Comparison of ENCODE assay signal across 2 cellular contexts in the genomic region with DNA sequence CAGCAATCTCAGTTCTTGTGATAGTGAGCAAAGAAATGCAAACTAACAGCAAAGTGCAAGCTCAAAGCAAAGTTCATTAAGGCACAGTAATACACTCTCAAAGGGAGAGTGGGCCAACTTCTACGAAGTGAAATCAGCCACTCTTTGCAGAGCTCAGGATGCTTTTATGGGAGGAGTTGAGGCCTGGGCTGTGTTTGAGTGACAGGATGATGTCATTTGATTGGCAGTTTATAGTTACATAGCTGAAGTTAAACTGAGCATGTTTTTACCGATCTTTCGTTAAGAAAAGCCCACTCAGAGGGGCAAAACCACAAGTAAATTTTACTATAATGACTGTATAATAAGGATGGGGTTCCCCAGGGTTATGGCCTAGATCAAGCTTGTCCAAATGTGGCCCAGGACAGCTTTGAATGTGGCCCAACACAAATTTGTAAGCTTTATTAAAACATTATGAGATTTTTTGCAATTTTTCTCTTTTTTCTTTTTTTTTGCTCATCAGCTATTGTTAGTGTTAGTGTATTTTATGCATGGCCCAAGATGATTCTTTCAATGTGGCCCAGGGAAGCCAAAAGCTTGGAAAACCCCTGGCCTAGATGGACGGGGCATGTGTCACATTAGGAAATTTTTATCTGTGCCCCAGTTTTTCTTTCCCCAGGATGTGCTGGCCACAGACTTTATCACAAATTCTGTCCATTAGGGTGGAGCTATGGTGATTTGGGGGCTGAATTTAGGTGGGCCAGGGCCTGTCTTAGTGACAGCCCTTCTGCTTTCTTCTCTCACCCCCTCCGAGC.
A peak's percentile ranks its signal among the peaks of the same experiment; 100 is the strongest.
TF ChIP-seq lines count a peak whose summit lies in the region.

No MANE protein-coding gene starts in this region.

TF ChIP-seq in HepG2, 621 proteins besides CTCF, POLR2A, EP300 and RAD21:
- TF ChIP-seq ATF7 (IDR thresholded peaks at IDR 0.05) (peak; percentile 59; the same call in 1 of the 2 replicates), ATF7 (CRISPR knock-in tag; IDR thresholded peaks at IDR 0.05) (no peak)
- TF ChIP-seq, protein P1, sequence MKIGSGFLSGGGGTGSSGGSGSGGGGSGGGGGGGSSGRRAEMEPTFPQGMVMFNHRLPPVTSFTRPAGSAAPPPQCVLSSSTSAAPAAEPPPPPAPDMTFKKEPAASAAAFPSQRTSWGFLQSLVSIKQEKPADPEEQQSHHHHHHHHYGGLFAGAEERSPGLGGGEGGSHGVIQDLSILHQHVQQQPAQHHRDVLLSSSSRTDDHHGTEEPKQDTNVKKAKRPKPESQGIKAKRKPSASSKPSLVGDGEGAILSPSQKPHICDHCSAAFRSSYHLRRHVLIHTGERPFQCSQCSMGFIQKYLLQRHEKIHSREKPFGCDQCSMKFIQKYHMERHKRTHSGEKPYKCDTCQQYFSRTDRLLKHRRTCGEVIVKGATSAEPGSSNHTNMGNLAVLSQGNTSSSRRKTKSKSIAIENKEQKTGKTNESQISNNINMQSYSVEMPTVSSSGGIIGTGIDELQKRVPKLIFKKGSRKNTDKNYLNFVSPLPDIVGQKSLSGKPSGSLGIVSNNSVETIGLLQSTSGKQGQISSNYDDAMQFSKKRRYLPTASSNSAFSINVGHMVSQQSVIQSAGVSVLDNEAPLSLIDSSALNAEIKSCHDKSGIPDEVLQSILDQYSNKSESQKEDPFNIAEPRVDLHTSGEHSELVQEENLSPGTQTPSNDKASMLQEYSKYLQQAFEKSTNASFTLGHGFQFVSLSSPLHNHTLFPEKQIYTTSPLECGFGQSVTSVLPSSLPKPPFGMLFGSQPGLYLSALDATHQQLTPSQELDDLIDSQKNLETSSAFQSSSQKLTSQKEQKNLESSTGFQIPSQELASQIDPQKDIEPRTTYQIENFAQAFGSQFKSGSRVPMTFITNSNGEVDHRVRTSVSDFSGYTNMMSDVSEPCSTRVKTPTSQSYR (CRISPR knock-in tag; IDR thresholded peaks at IDR 0.05; ENCODE audit: borderline replicate concordance): no peak

TF ChIP-seq in GM12878, 131 proteins besides CTCF, POLR2A, EP300 and RAD21:
- no peak for TF ChIP-seq TCF12 (IDR thresholded peaks at IDR 0.05; ENCODE audit: low read depth, low read length)
- TF ChIP-seq JUNB (IDR thresholded peaks at IDR 0.05): peak; percentile 44; the same call in 1 of the 2 replicates
- TF ChIP-seq RUNX3 (IDR thresholded peaks at IDR 0.05; ENCODE audit: low read length): peak; percentile 76
- TF ChIP-seq, protein P2, sequence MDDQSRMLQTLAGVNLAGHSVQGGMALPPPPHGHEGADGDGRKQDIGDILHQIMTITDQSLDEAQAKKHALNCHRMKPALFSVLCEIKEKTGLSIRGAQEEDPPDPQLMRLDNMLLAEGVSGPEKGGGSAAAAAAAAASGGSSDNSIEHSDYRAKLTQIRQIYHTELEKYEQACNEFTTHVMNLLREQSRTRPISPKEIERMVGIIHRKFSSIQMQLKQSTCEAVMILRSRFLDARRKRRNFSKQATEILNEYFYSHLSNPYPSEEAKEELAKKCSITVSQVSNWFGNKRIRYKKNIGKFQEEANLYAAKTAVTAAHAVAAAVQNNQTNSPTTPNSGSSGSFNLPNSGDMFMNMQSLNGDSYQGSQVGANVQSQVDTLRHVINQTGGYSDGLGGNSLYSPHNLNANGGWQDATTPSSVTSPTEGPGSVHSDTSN (IDR thresholded peaks at IDR 0.05; ENCODE audit: insufficient replicate concordance, low read depth, low read length): peak; percentile 94
- TF ChIP-seq, protein P3, sequence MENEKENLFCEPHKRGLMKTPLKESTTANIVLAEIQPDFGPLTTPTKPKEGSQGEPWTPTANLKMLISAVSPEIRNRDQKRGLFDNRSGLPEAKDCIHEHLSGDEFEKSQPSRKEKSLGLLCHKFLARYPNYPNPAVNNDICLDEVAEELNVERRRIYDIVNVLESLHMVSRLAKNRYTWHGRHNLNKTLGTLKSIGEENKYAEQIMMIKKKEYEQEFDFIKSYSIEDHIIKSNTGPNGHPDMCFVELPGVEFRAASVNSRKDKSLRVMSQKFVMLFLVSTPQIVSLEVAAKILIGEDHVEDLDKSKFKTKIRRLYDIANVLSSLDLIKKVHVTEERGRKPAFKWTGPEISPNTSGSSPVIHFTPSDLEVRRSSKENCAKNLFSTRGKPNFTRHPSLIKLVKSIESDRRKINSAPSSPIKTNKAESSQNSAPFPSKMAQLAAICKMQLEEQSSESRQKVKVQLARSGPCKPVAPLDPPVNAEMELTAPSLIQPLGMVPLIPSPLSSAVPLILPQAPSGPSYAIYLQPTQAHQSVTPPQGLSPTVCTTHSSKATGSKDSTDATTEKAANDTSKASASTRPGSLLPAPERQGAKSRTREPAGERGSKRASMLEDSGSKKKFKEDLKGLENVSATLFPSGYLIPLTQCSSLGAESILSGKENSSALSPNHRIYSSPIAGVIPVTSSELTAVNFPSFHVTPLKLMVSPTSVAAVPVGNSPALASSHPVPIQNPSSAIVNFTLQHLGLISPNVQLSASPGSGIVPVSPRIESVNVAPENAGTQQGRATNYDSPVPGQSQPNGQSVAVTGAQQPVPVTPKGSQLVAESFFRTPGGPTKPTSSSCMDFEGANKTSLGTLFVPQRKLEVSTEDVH (IDR thresholded peaks at IDR 0.05; ENCODE audit: low read depth, partially characterized antibody): no peak
- TF ChIP-seq, protein P4, sequence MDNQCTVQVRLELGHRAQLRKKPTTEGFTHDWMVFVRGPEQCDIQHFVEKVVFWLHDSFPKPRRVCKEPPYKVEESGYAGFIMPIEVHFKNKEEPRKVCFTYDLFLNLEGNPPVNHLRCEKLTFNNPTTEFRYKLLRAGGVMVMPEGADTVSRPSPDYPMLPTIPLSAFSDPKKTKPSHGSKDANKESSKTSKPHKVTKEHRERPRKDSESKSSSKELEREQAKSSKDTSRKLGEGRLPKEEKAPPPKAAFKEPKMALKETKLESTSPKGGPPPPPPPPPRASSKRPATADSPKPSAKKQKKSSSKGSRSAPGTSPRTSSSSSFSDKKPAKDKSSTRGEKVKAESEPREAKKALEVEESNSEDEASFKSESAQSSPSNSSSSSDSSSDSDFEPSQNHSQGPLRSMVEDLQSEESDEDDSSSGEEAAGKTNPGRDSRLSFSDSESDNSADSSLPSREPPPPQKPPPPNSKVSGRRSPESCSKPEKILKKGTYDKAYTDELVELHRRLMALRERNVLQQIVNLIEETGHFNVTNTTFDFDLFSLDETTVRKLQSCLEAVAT (IDR thresholded peaks at IDR 0.05): no peak
- TF ChIP-seq RCOR1 (conservative IDR thresholded peaks at IDR 0.05; ENCODE audit: low read depth, low read length): no peak
- no peak for TF ChIP-seq CHD2 (IDR thresholded peaks at IDR 0.05; ENCODE audit: borderline replicate concordance, low read depth, low read length)
- TF ChIP-seq NBN (IDR thresholded peaks at IDR 0.05): no peak
- TF ChIP-seq ZNF207 (IDR thresholded peaks at IDR 0.05; ENCODE audit: borderline replicate concordance): no peak
- no peak for TF ChIP-seq CHD1 (IDR thresholded peaks at IDR 0.05; ENCODE audit: low read depth, low read length)
- TF ChIP-seq, protein P5, sequence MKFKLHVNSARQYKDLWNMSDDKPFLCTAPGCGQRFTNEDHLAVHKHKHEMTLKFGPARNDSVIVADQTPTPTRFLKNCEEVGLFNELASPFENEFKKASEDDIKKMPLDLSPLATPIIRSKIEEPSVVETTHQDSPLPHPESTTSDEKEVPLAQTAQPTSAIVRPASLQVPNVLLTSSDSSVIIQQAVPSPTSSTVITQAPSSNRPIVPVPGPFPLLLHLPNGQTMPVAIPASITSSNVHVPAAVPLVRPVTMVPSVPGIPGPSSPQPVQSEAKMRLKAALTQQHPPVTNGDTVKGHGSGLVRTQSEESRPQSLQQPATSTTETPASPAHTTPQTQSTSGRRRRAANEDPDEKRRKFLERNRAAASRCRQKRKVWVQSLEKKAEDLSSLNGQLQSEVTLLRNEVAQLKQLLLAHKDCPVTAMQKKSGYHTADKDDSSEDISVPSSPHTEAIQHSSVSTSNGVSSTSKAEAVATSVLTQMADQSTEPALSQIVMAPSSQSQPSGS (IDR thresholded peaks at IDR 0.05; ENCODE audit: low read length): 0 out of 2 replicates have a peak, but pooled peaks have one; percentile 41
- TF ChIP-seq, protein P6, sequence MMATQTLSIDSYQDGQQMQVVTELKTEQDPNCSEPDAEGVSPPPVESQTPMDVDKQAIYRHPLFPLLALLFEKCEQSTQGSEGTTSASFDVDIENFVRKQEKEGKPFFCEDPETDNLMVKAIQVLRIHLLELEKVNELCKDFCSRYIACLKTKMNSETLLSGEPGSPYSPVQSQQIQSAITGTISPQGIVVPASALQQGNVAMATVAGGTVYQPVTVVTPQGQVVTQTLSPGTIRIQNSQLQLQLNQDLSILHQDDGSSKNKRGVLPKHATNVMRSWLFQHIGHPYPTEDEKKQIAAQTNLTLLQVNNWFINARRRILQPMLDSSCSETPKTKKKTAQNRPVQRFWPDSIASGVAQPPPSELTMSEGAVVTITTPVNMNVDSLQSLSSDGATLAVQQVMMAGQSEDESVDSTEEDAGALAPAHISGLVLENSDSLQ (IDR thresholded peaks at IDR 0.05): peak; percentile 98
- TF ChIP-seq IKZF1 (conservative IDR thresholded peaks at IDR 0.05): 0 out of 2 replicates have a peak, but pooled peaks have one; percentile 37
- peak; percentile 58; the same call in 1 of the 2 replicates for TF ChIP-seq DPF2 (IDR thresholded peaks at IDR 0.05)
- TF ChIP-seq, protein P7, sequence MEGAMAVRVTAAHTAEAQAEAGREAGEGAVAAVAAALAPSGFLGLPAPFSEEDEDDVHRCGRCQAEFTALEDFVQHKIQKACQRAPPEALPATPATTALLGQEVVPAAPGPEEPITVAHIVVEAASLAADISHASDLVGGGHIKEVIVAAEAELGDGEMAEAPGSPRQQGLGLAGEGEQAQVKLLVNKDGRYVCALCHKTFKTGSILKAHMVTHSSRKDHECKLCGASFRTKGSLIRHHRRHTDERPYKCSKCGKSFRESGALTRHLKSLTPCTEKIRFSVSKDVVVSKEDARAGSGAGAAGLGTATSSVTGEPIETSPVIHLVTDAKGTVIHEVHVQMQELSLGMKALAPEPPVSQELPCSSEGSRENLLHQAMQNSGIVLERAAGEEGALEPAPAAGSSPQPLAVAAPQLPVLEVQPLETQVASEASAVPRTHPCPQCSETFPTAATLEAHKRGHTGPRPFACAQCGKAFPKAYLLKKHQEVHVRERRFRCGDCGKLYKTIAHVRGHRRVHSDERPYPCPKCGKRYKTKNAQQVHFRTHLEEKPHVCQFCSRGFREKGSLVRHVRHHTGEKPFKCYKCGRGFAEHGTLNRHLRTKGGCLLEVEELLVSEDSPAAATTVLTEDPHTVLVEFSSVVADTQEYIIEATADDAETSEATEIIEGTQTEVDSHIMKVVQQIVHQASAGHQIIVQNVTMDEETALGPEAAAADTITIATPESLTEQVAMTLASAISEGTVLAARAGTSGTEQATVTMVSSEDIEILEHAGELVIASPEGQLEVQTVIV (IDR thresholded peaks at IDR 0.05; ENCODE audit: borderline replicate concordance, partially characterized antibody): no peak
- TF ChIP-seq CREM (IDR thresholded peaks at IDR 0.05; ENCODE audit: low read depth): peak; percentile 72
- TF ChIP-seq ZNF217 (IDR thresholded peaks at IDR 0.05): no peak
- peak; percentile 93 for TF ChIP-seq ATF7 (IDR thresholded peaks at IDR 0.05; ENCODE audit: low read depth)
- TF ChIP-seq SMARCA5 (IDR thresholded peaks at IDR 0.05): no peak
- no peak for TF ChIP-seq ZNF622 (IDR thresholded peaks at IDR 0.05)
- no peak for TF ChIP-seq SMAD5 (IDR thresholded peaks at IDR 0.05; ENCODE audit: low read depth)
- TF ChIP-seq CREB1 (IDR thresholded peaks at IDR 0.05; ENCODE audit: low read depth): peak; percentile 80
- TF ChIP-seq, protein P8, sequence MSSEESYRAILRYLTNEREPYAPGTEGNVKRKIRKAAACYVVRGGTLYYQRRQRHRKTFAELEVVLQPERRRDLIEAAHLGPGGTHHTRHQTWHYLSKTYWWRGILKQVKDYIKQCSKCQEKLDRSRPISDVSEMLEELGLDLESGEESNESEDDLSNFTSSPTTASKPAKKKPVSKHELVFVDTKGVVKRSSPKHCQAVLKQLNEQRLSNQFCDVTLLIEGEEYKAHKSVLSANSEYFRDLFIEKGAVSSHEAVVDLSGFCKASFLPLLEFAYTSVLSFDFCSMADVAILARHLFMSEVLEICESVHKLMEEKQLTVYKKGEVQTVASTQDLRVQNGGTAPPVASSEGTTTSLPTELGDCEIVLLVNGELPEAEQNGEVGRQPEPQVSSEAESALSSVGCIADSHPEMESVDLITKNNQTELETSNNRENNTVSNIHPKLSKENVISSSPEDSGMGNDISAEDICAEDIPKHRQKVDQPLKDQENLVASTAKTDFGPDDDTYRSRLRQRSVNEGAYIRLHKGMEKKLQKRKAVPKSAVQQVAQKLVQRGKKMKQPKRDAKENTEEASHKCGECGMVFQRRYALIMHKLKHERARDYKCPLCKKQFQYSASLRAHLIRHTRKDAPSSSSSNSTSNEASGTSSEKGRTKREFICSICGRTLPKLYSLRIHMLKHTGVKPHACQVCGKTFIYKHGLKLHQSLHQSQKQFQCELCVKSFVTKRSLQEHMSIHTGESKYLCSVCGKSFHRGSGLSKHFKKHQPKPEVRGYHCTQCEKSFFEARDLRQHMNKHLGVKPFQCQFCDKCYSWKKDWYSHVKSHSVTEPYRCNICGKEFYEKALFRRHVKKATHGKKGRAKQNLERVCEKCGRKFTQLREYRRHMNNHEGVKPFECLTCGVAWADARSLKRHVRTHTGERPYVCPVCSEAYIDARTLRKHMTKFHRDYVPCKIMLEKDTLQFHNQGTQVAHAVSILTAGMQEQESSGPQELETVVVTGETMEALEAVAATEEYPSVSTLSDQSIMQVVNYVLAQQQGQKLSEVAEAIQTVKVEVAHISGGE (CRISPR knock-in tag; IDR thresholded peaks at IDR 0.05): no peak
- no peak for TF ChIP-seq RELA (IDR thresholded peaks at IDR 0.05; ENCODE audit: borderline replicate concordance, partially characterized antibody)
- no peak for TF ChIP-seq PAX8 (IDR thresholded peaks at IDR 0.05)
TF ChIP-seq in GM12878: peak in this region for 10.
